In genomic region chr2:219713110-219713509, GRCh38 we compare ENCODE assay signal across 1 cellular context.
TF ChIP-seq lines count a peak whose summit lies in the region.

No MANE protein-coding gene starts in this region.

TF ChIP-seq in WTC11, 78 proteins besides CTCF, POLR2A, EP300 and RAD21 (continued from another document):
- no peak for TF ChIP-seq RORB (CRISPR knock-in tag; IDR thresholded peaks at IDR 0.05)
- no peak for TF ChIP-seq ZNF396 (CRISPR knock-in tag; IDR thresholded peaks at IDR 0.05; ENCODE audit: borderline replicate concordance)
- no peak for TF ChIP-seq CBFB (CRISPR knock-in tag; IDR thresholded peaks at IDR 0.05; ENCODE audit: low read depth)
TF ChIP-seq in WTC11: peak in this region for 4.
